ENCODE assay signal across 24 cellular contexts in the genomic region with DNA sequence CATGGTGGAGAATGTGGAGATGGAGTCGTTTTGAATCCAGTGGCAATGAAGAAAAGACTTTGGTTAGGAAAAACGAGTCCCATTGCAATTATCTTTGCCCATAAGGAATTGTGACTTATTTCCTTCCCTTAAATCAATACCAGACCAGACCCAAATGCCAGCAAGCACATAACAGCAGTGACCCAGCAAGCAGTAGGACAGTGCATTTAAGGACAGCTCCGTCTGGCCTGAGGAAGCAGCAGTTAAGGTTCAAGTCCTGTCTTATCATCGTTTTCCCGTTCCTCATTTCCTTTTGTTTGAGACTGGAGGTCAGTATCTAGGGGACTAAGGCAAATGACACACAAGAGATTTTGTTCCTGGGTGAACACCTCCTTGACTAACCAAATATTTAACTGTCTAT.
DNase-seq lines count a peak whose midpoint lies in the region; ATAC-seq, FAIRE-seq and TF ChIP-seq lines count a peak whose summit lies in the region.
"Had no signal": no experiment of that assay in that cellular context is flagged by ENCODE, and none has a peak within 500 bp of the region (broad histone marks: within the 10 kb centered on the region; RNA-seq: fewer than 3 reads in every experiment).

No MANE protein-coding gene starts in this region.

- H3K27ac Mint-ChIP-seq in glutamatergic neuron (ENCODE audit: unreplicated experiment) = no peak overlapping the region
- H3K27ac Mint-ChIP-seq in Calu3 (ENCODE audit: unreplicated experiment) = no peak overlapping the region
- H3K27ac Mint-ChIP-seq: CD14-positive monocyte; CD4-positive, alpha-beta T cell; CD8-positive, alpha-beta memory T cell had no signal

- peaks cover 2% of the 10 kb centered on the region for H3K79me1 ChIP-seq in trophoblast cell (ENCODE audit: low read length)

- no peak overlapping the region for H2BK120ac ChIP-seq in trophoblast cell (ENCODE audit: insufficient read depth, low read length, poor library complexity)

- no peak overlapping the region for H3K23ac ChIP-seq in trophoblast cell (ENCODE audit: low read length)

- no peak overlapping the region for H3K14ac ChIP-seq in trophoblast cell (ENCODE audit: low read length)

- BruUV-seq in HepG2 (replicated peaks; lab: Mats Ljungman, UMichigan) (no TSS peak), Calu3 (replicated peaks; lab: Mats Ljungman, UMichigan) (no TSS peak)

- no peak for FAIRE-seq in HepG2 (lab: Jason Lieb, UNC)
- FAIRE-seq: A204.1, GM12892, H1 had no signal

- H3K36me3 Mint-ChIP-seq in glutamatergic neuron (ENCODE audit: unreplicated experiment) (no peaks in the 10 kb centered on the region), Calu3 (ENCODE audit: insufficient read depth, unreplicated experiment) (no peaks in the 10 kb centered on the region)
- H3K36me3 Mint-ChIP-seq: CD14-positive monocyte; CD8-positive, alpha-beta memory T cell had no signal

- H3K4me3 Mint-ChIP-seq in glutamatergic neuron (ENCODE audit: unreplicated experiment) = no peak overlapping the region
- no peak overlapping the region for H3K4me3 Mint-ChIP-seq in Calu3 (ENCODE audit: low read depth, unreplicated experiment)
- H3K4me3 Mint-ChIP-seq: CD4-positive, alpha-beta T cell; CD8-positive, alpha-beta memory T cell had no signal

- H3K27me3 ChIP-seq in liver (ENCODE audit: control insufficient read depth in 4 of 4, insufficient read depth in 4 of 4, low read length in 3 of 4) (no peaks in the 10 kb centered on the region), HepG2 (ENCODE audit: control insufficient read depth in 1 of 2, insufficient read depth in 2 of 2, low read length in 2 of 2) (peaks cover 0 to 35% of the 10 kb centered on the region in 2 experiments; a peak in 4 of 5 replicates), trophoblast cell (ENCODE audit: insufficient read depth, low read length) (no peaks in the 10 kb centered on the region)
- H3K27me3 ChIP-seq: BLaER1 treated with 17β-estradiol and CSF1 and Interleukin-3, amounts not matched to agents 10 nM and 100 nM had no signal

- H3K4me3 ChIP-seq in liver (ENCODE audit: low read depth in 1 of 3, low read length in 3 of 3) = no peak overlapping the region
- H3K4me3 ChIP-seq in HepG2 (replicated peaks in 1 of 3; ENCODE audit: insufficient read depth in 1 of 3, low read depth in 2 of 3, low read length in 3 of 3) = no peak overlapping the region
- no peak overlapping the region for H3K4me3 ChIP-seq in trophoblast cell (ENCODE audit: low read depth, low read length)
- H3K4me3 ChIP-seq: BLaER1 treated with 17β-estradiol and CSF1 and Interleukin-3, amounts not matched to agents 10 nM and 100 nM; GM23248 had no signal

- H2AK5ac ChIP-seq in trophoblast cell (ENCODE audit: low read length) = no peak overlapping the region

- no peak overlapping the region for H3K4ac ChIP-seq in trophoblast cell (ENCODE audit: low read depth, low read length)

- TF ChIP-seq EP300 in HepG2 (IDR thresholded peaks at IDR 0.05; ENCODE audit: low read depth in 2 of 2, low read length in 2 of 2) (no peak), HepG2 (CRISPR knock-in tag; IDR thresholded peaks at IDR 0.05; ENCODE audit: borderline replicate concordance) (no peak)

- no peak overlapping the region for H4K8ac ChIP-seq in trophoblast cell (ENCODE audit: low read depth, low read length)

- whole genome bisulfite sequencing in liver = 53% methylated on average over 5 of the region's 5 CpGs
- WGBS in HepG2 (ENCODE audit: low lambda C conversion rate) = 3% methylated on average over 5 of the region's 5 CpGs
- no CpG with 5 or more reads among the region's 5 CpGs for WGBS in trophoblast cell (ENCODE audit: extremely low coverage, insufficient coverage, insufficient read length)

- H3K36me3 ChIP-seq in liver (ENCODE audit: control insufficient read depth in 4 of 4, insufficient read depth in 3 of 4, low read depth in 1 of 4, low read length in 3 of 4) = no peaks in the 10 kb centered on the region
- H3K36me3 ChIP-seq in HepG2 (replicated peaks in 1 of 2; ENCODE audit: control insufficient read depth in 1 of 2, insufficient read depth in 2 of 2, low read length in 2 of 2) = no peaks in the 10 kb centered on the region
- no peaks in the 10 kb centered on the region for H3K36me3 ChIP-seq in trophoblast cell (ENCODE audit: control insufficient read depth in 1 of 2, insufficient read depth in 2 of 2, low read length in 2 of 2)
- H3K36me3 ChIP-seq: BE2C; BLaER1 treated with 17β-estradiol and CSF1 and Interleukin-3, amounts not matched to agents 10 nM and 100 nM had no signal

- TF ChIP-seq CTCF in liver (IDR thresholded peaks at IDR 0.05; ENCODE audit: low read depth, low read length, missing input control) (no peak), HepG2 (CRISPR knock-in tag; IDR thresholded peaks at IDR 0.05) (no peak), glutamatergic neuron (IDR thresholded peaks at IDR 0.05; ENCODE audit: partially characterized antibody, unreplicated experiment) (no peak), Calu3 (IDR thresholded peaks at IDR 0.05; ENCODE audit: unreplicated experiment) (no peak)

- DNase-seq in HepG2 (ENCODE audit: low spot score) (no peak), left lobe of liver (ENCODE audit: low spot score) (no peak), trophoblast cell (no peak), glutamatergic neuron (no peak), Calu3 (no peak), NCI-H1105 (lab: John Stamatoyannopoulos, UW) (no peak)
- DNase-seq in stimulated activated CD4-positive, alpha-beta T cell treated with anti-CD3 and anti-CD28 coated beads, Interleukin-12 subunit alpha, Interleukin-12 subunit beta, amount 100 ng/mL, for 4 hours = no peak
- DNase-seq: ACHN; AML-193; BE2C; CD4-positive, alpha-beta T cell; CD8-positive, alpha-beta memory T cell; DMS53; DMS79 treated with DMSO at 0.1 percent for 48 hours; GM23248; H7; HCEC 1CT had no signal

- H3K9me3 ChIP-seq in liver (ENCODE audit: control insufficient read depth in 4 of 4, low read length in 3 of 4) = no peaks in the 10 kb centered on the region
- H3K9me3 ChIP-seq in HepG2 (ENCODE audit: low read length) = no peaks in the 10 kb centered on the region
- H3K9me3 ChIP-seq in trophoblast cell (ENCODE audit: insufficient read depth, low read depth, low read length) = no peaks in the 10 kb centered on the region
- H3K9me3 ChIP-seq: BE2C; BLaER1 treated with 17β-estradiol and CSF1 and Interleukin-3, amounts not matched to agents 10 nM and 100 nM had no signal

- H3K9me3 Mint-ChIP-seq in glutamatergic neuron (ENCODE audit: unreplicated experiment) = no peaks in the 10 kb centered on the region
- H3K9me3 Mint-ChIP-seq in Calu3 (ENCODE audit: low read depth, unreplicated experiment) = peaks cover 2% of the 10 kb centered on the region
- H3K9me3 Mint-ChIP-seq: CD4-positive, alpha-beta T cell; CD8-positive, alpha-beta memory T cell had no signal

- peak overlapping the region; percentile 29 for H2BK12ac ChIP-seq in trophoblast cell (ENCODE audit: low read length)

- ATAC-seq in HepG2 = no peak
- ATAC-seq in left lobe of liver = peak; percentile 46

- TF ChIP-seq POLR2A in HepG2 (IDR thresholded peaks at IDR 0.05; ENCODE audit: insufficient read depth in 1 of 2, low read depth in 2 of 2, low read length in 2 of 2) = no peak

- H3K27me3 Mint-ChIP-seq in glutamatergic neuron (ENCODE audit: unreplicated experiment) (no peaks in the 10 kb centered on the region), Calu3 (ENCODE audit: unreplicated experiment) (peaks cover 14% of the 10 kb centered on the region)

- POLR2A ChIA-PET in HepG2 (lab: Yijun Ruan, JAX) = no interaction called here

- TF ChIP-seq RAD21 in liver (IDR thresholded peaks at IDR 0.05) (no peak), HepG2 (CRISPR knock-in tag; IDR thresholded peaks at IDR 0.05) (no peak)

- CTCF ChIA-PET in HepG2 (lab: Yijun Ruan, JAX; ENCODE audit: low intra/inter-chr PET ratio, low total read pairs) (no interaction called here), Calu3 (lab: Charles Lee) (no interaction called here)

- no peak overlapping the region for H3K18ac ChIP-seq in trophoblast cell (ENCODE audit: low read length)

- no peak overlapping the region for H3K27ac ChIP-seq in liver (ENCODE audit: low read depth in 1 of 2, low read length in 2 of 2)
- H3K27ac ChIP-seq in HepG2 (ENCODE audit: extremely low read length, insufficient read depth, low read length) = no peak overlapping the region
- H3K27ac ChIP-seq in trophoblast cell (ENCODE audit: low read depth, low read length) = no peak overlapping the region
- H3K27ac ChIP-seq: 22Rv1; BLaER1 treated with 17β-estradiol and CSF1 and Interleukin-3, amounts not matched to agents 10 nM and 100 nM; GM23248 had no signal

- no peak overlapping the region for H4K91ac ChIP-seq in trophoblast cell (ENCODE audit: low read depth, low read length)

- in situ Hi-C loops in HepG2 (cut with HindIII; ENCODE audit: extremely low pct_ligation_motif_present, low pct_unique_long_range_greater_than_20kb) = no loop called here

- H3K4me1 ChIP-seq in liver (ENCODE audit: control insufficient read depth in 4 of 4, insufficient read depth in 4 of 4, low read length in 3 of 4) (no peaks in the 10 kb centered on the region), HepG2 (ENCODE audit: insufficient read depth, low read length) (no peaks in the 10 kb centered on the region), trophoblast cell (ENCODE audit: control insufficient read depth in 1 of 2, insufficient read depth in 2 of 2, low read length in 2 of 2) (peaks cover 8 to 13% of the 10 kb centered on the region in 2 experiments)
- H3K4me1 ChIP-seq: BE2C had no signal

- intact Hi-C loops in HepG2 (cut with micrococcal nuclease; ENCODE audit: unreplicated experiment) (loop anchor here (5.0 kb wide), 1 partner anchor 42 kb away; no protein-coding TSS in a partner anchor), Calu3 (cut with micrococcal nuclease; ENCODE audit: unreplicated experiment) (no loop called here)

- H4K20me1 ChIP-seq in HepG2 (ENCODE audit: insufficient read depth, low read length) = no peaks in the 10 kb centered on the region
- H4K20me1 ChIP-seq: BLaER1 treated with 17β-estradiol and CSF1 and Interleukin-3, amounts not matched to agents 10 nM and 100 nM had no signal

- H3K9ac ChIP-seq in liver (ENCODE audit: low read depth in 1 of 2, low read length in 2 of 2) (no peak overlapping the region), HepG2 (ENCODE audit: insufficient read depth, low read depth, low read length) (no peak overlapping the region), trophoblast cell (ENCODE audit: low read length) (no peak overlapping the region)
- H3K9ac ChIP-seq: BLaER1 treated with 17β-estradiol and CSF1 and Interleukin-3, amounts not matched to agents 10 nM and 100 nM; GM23248 had no signal

- H2BK5ac ChIP-seq in trophoblast cell (ENCODE audit: low read depth, low read length, poor library complexity) = no peak overlapping the region

- no peak overlapping the region for H2AFZ ChIP-seq in HepG2 (ENCODE audit: low read length)
- no peak overlapping the region for H2AFZ ChIP-seq in trophoblast cell (ENCODE audit: insufficient read depth, low read length, poor library complexity)
- H2AFZ ChIP-seq: GM23248 had no signal

- no peak overlapping the region for H4K12ac ChIP-seq in trophoblast cell (ENCODE audit: low read depth, low read length)

- H3K4me2 ChIP-seq in HepG2 (ENCODE audit: low read depth, low read length) = no peak overlapping the region
- no peak overlapping the region for H3K4me2 ChIP-seq in trophoblast cell (ENCODE audit: low read length)

- no peaks in the 10 kb centered on the region for H3K79me2 ChIP-seq in HepG2 (ENCODE audit: insufficient read depth, low read length)
- no peaks in the 10 kb centered on the region for H3K79me2 ChIP-seq in trophoblast cell (ENCODE audit: control insufficient read depth, insufficient read depth, low read length, poor library complexity)

- H3K4me1 Mint-ChIP-seq in glutamatergic neuron (ENCODE audit: low read depth, unreplicated experiment) (no peaks in the 10 kb centered on the region), Calu3 (ENCODE audit: low read depth, unreplicated experiment) (no peaks in the 10 kb centered on the region)
- H3K4me1 Mint-ChIP-seq: CD14-positive monocyte; CD8-positive, alpha-beta memory T cell had no signal
